9 cellular contexts compared by ENCODE assay signal in genomic region chr19:50725932-50726230, GRCh38. TPM values are rescaled to one million over a fixed set of nuclear protein-coding genes. Genes with fewer than 3 reads are reported as not detected.
DNase-seq lines count a peak whose midpoint lies in the region; ATAC-seq and TF ChIP-seq lines count a peak whose summit lies in the region.
"Had no signal": no experiment of that assay in that cellular context is flagged by ENCODE, and none has a peak within 500 bp of the region (broad histone marks: within the 10 kb centered on the region; RNA-seq: fewer than 3 reads in every experiment).

No MANE protein-coding gene starts in this region.

- no peak for TF ChIP-seq POLR2A in stomach (IDR thresholded peaks at IDR 0.05)

- H3K27me3 Mint-ChIP-seq in activated CD8-positive, alpha-beta memory T cell treated with anti-CD3 and anti-CD28 coated beads, Interleukin-2, amount 10 ng/mL, durations not matched to agents 7 days and 5 days: peaks cover 43% of the 10 kb centered on the region
- H3K27me3 Mint-ChIP-seq in activated T-helper 17 cell treated with anti-CD3 and anti-CD28 coated beads, Interleukin-2, amount 50 U/mL, for 72 hours: peaks cover 47% of the 10 kb centered on the region
- peaks cover 2 to 18% (median 10%) of the 10 kb centered on the region in 3 donors for H3K27me3 Mint-ChIP-seq in immature natural killer cell (ENCODE audit: low read depth in 3 of 3)

- peaks cover 15% of the 10 kb centered on the region for H3K4me1 Mint-ChIP-seq in activated CD8-positive, alpha-beta memory T cell treated with anti-CD3 and anti-CD28 coated beads, Interleukin-2, amount 10 ng/mL, durations not matched to agents 7 days and 5 days
- no peaks in the 10 kb centered on the region for H3K4me1 Mint-ChIP-seq in activated T-helper 17 cell treated with anti-CD3 and anti-CD28 coated beads, Interleukin-2, amount 50 U/mL, for 72 hours
- H3K4me1 Mint-ChIP-seq in immature natural killer cell: peaks cover 7 to 30% of the 10 kb centered on the region in 2 donors

- no peak overlapping the region for H3K27ac ChIP-seq in stomach
- H3K27ac ChIP-seq in aorta (ENCODE audit: low read depth in 1 of 2, low read length in 2 of 2): no peak overlapping the region

- CTCF ChIA-PET in activated CD8-positive, alpha-beta memory T cell treated with anti-CD3 and anti-CD28 coated beads, Interleukin-2, amount 10 ng/mL, durations not matched to agents 7 days and 5 days (lab: Charles Lee): interaction anchor here (2.1 kb wide), 1 partner anchor 53 kb away, joined by 7 read pairs; no protein-coding TSS in a partner anchor

- H3K27ac Mint-ChIP-seq in activated CD8-positive, alpha-beta memory T cell treated with anti-CD3 and anti-CD28 coated beads, Interleukin-2, amount 10 ng/mL, durations not matched to agents 7 days and 5 days: no peak overlapping the region
- no peak overlapping the region for H3K27ac Mint-ChIP-seq in activated T-helper 17 cell treated with anti-CD3 and anti-CD28 coated beads, Interleukin-2, amount 50 U/mL, for 72 hours
- H3K27ac Mint-ChIP-seq in immature natural killer cell: peak overlapping the region in 5 of 6 donors; percentile 39 to 88 (median 75)

- H3K36me3 Mint-ChIP-seq in activated CD8-positive, alpha-beta memory T cell treated with anti-CD3 and anti-CD28 coated beads, Interleukin-2, amount 10 ng/mL, durations not matched to agents 7 days and 5 days: no peaks in the 10 kb centered on the region
- H3K36me3 Mint-ChIP-seq in activated T-helper 17 cell treated with anti-CD3 and anti-CD28 coated beads, Interleukin-2, amount 50 U/mL, for 72 hours (ENCODE audit: low read depth): no peaks in the 10 kb centered on the region
- no peaks in the 10 kb centered on the region for H3K36me3 Mint-ChIP-seq in immature natural killer cell

- peaks cover 10 to 43% (median 30%) of the 10 kb centered on the region in 4 donors for H3K4me1 ChIP-seq in stomach
- H3K4me1 ChIP-seq in aorta (ENCODE audit: control insufficient read depth in 1 of 2, insufficient read depth in 2 of 2, low read length in 2 of 2): no peaks in the 10 kb centered on the region

- H3K9me3 ChIP-seq in stomach (no peaks in the 10 kb centered on the region), aorta (ENCODE audit: control insufficient read depth, low read length) (peaks cover 2% of the 10 kb centered on the region)

- no peaks in the 10 kb centered on the region for H3K9me3 Mint-ChIP-seq in activated CD8-positive, alpha-beta memory T cell treated with anti-CD3 and anti-CD28 coated beads, Interleukin-2, amount 10 ng/mL, durations not matched to agents 7 days and 5 days (ENCODE audit: low read depth)
- no peaks in the 10 kb centered on the region for H3K9me3 Mint-ChIP-seq in activated T-helper 17 cell treated with anti-CD3 and anti-CD28 coated beads, Interleukin-2, amount 50 U/mL, for 72 hours
- H3K9me3 Mint-ChIP-seq in immature natural killer cell: no peaks in the 10 kb centered on the region

- no peak for ATAC-seq in activated CD8-positive, alpha-beta memory T cell treated with anti-CD3 and anti-CD28 coated beads, Interleukin-2, amount 10 ng/mL, durations not matched to agents 7 days and 5 days
- no peak for ATAC-seq in activated T-helper 17 cell treated with anti-CD3 and anti-CD28 coated beads, Interleukin-2, amount 50 U/mL, for 72 hours (replicated peaks)
- ATAC-seq in aorta (ENCODE audit: low FRiP score): no peak
- ATAC-seq in activated CD4-positive, CD25-positive, alpha-beta regulatory T cell treated with anti-CD3 and anti-CD28 coated beads, Interleukin-2, amount 50 U/mL, for 24 hours: no peak

- intact Hi-C loops in stomach (cut with DNase I; ENCODE audit: low total_unique reads): no loop called here
- intact Hi-C loops in aorta (cut with DNase I): no loop called here

- no peak for TF ChIP-seq CTCF in stomach (IDR thresholded peaks at IDR 0.05)

- TF ChIP-seq EP300 in stomach (IDR thresholded peaks at IDR 0.05): no peak

- no peak for DNase-seq in activated CD8-positive, alpha-beta memory T cell treated with anti-CD3 and anti-CD28 coated beads, Interleukin-2, amount 10 ng/mL, durations not matched to agents 7 days and 5 days
- DNase-seq in activated CD8-positive, alpha-beta memory T cell treated with anti-CD3 and anti-CD28 coated beads for 24 hours: no peak
- DNase-seq in immature natural killer cell: no peak
- DNase-seq in stomach: no peak
- DNase-seq in NCI-H510A (lab: John Stamatoyannopoulos, UW): no peak
- DNase-seq in aorta: no peak
- DNase-seq: activated gamma-delta T cell had no signal

- H3K4me3 Mint-ChIP-seq in activated CD8-positive, alpha-beta memory T cell treated with anti-CD3 and anti-CD28 coated beads, Interleukin-2, amount 10 ng/mL, durations not matched to agents 7 days and 5 days: peak overlapping the region; percentile 64
- H3K4me3 Mint-ChIP-seq in activated T-helper 17 cell treated with anti-CD3 and anti-CD28 coated beads, Interleukin-2, amount 50 U/mL, for 72 hours: peak overlapping the region; percentile 55
- H3K4me3 Mint-ChIP-seq in immature natural killer cell: peak overlapping the region; percentile 69 to 93 (median 86)

- 72 to 80% (median 78%) methylated on average over 6 of the region's 6 CpGs for WGBS in stomach, 5 donors
- WGBS in aorta, 2 donors: 82 to 83% methylated on average over 6 of the region's 6 CpGs

- H3K36me3 ChIP-seq in stomach: no peaks in the 10 kb centered on the region
- no peaks in the 10 kb centered on the region for H3K36me3 ChIP-seq in aorta (ENCODE audit: control insufficient read depth in 1 of 2, insufficient read depth in 2 of 2, low read length in 1 of 2)

- H3K27me3 ChIP-seq in stomach (peaks cover 0 to 81% (median 48%) of the 10 kb centered on the region in 3 donors), aorta (ENCODE audit: control insufficient read depth in 1 of 2, insufficient read depth in 2 of 2, low read length in 1 of 2) (no peaks in the 10 kb centered on the region)

- peak overlapping the region in 3 of 4 donors; percentile 61 to 63 (median 62) for H3K4me3 ChIP-seq in stomach
- H3K4me3 ChIP-seq in aorta (ENCODE audit: low read length in 2 of 2): no peak overlapping the region

RNA-seq across cellular contexts. Expression of gene CLEC11A, which starts 2.7 kb away (rescaled TPM):
- under 1 TPM; 0.61 to 0.89 TPM for total RNA-seq in activated CD8-positive, alpha-beta memory T cell treated with anti-CD3 and anti-CD28 coated beads, Interleukin-2, amount 10 ng/mL, durations not matched to agents 7 days and 5 days
- total RNA-seq in activated T-helper 17 cell treated with anti-CD3 and anti-CD28 coated beads, Interleukin-2, amount 50 U/mL, for 72 hours: under 1 TPM; 0.24 to 0.45 TPM
- polyA plus RNA-seq in immature natural killer cell: 1 to 10 TPM; 1.4 to 4.6 (median 4.2) TPM
- 10 to 100 TPM in 2 of 5 donors, 1 to 10 TPM in 1, under 1 TPM in 1, not detected in 1; 0.89 to 33.9 (median 12.2) TPM for total RNA-seq in stomach
- polyA plus RNA-seq in stomach: 1 to 10 TPM; 4.3 to 7.0 (median 6.9) TPM
- total RNA-seq in aorta: 10 to 100 TPM in 1 of 2 donors, 1 to 10 TPM in 1; 8.4 to 28.7 TPM
- 10 to 100 TPM in 1 of 2 donors, 1 to 10 TPM in 1; 2.0 to 17.7 TPM for polyA plus RNA-seq in aorta

RNA-seq across cellular contexts. Expression of gene SHANK1, which starts 6.3 kb away (rescaled TPM):
- total RNA-seq in activated CD8-positive, alpha-beta memory T cell treated with anti-CD3 and anti-CD28 coated beads, Interleukin-2, amount 10 ng/mL, durations not matched to agents 7 days and 5 days: not detected
- not detected for total RNA-seq in activated T-helper 17 cell treated with anti-CD3 and anti-CD28 coated beads, Interleukin-2, amount 50 U/mL, for 72 hours
- polyA plus RNA-seq in immature natural killer cell: not detected
- total RNA-seq in stomach: 1 to 10 TPM in 1 of 5 donors, not detected in 4; 1.5 TPM
- 1 to 10 TPM in 1 of 3 donors, under 1 TPM in 2; 0.15 to 1.2 (median 0.15) TPM for polyA plus RNA-seq in stomach
- 1 to 10 TPM in 1 of 2 donors, under 1 TPM in 1; 0.45 to 1.4 TPM for total RNA-seq in aorta
- polyA plus RNA-seq in aorta: 1 to 10 TPM in 1 of 2 donors, under 1 TPM in 1; 0.38 to 1.8 TPM

RNA-seq across cellular contexts. Expression of gene GPR32, which starts 44.4 kb away (rescaled TPM):
- not detected for total RNA-seq in activated CD8-positive, alpha-beta memory T cell treated with anti-CD3 and anti-CD28 coated beads, Interleukin-2, amount 10 ng/mL, durations not matched to agents 7 days and 5 days
- not detected for total RNA-seq in activated T-helper 17 cell treated with anti-CD3 and anti-CD28 coated beads, Interleukin-2, amount 50 U/mL, for 72 hours
- polyA plus RNA-seq in immature natural killer cell (not detected), stomach (not detected), aorta (not detected)
- total RNA-seq in stomach (not detected), aorta (not detected)

Comparison
In these comparisons a context has a peak if more than half of its experiments do, and no peak if none do; other contexts are left out.
1. H3K27ac Mint-ChIP-seq: peak in immature natural killer cell (5 of 6); none in activated CD8-positive, alpha-beta memory T cell treated with anti-CD3 and anti-CD28 coated beads, Interleukin-2, amount 10 ng/mL, durations not matched to agents 7 days and 5 days (single experiment) and activated T-helper 17 cell treated with anti-CD3 and anti-CD28 coated beads, Interleukin-2, amount 50 U/mL, for 72 hours (single experiment).
2. H3K4me3 ChIP-seq: peak in stomach (3 of 4); none in aorta (0 of 2).
3. Peak in every context shown above with its lines, with median percentiles within 50 percentile points of each other: H3K4me3 Mint-ChIP-seq.